14 cellular contexts compared by ENCODE assay signal in the genomic region with DNA sequence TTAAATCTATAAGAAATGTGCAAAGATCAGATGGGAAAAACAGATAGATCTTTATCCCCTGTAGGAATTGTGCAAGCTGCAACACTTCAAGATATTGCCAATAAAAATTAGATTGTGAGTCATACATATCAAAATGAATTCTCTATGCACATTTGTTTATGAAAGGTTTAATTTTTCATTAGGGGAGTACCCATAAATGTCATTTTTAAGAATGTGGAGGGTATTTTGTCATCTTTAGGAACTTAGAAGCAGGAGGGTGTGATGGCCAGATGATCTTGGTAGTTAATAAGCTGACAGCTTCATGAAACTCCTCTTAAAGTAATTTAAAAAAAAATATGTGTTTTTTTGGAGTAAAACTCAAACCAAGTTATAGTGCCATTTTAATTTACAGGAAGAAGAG. TPM values are rescaled to one million over a fixed set of nuclear protein-coding genes. Genes with fewer than 3 reads are reported as not detected.
DNase-seq lines count a peak whose midpoint lies in the region; ATAC-seq and TF ChIP-seq lines count a peak whose summit lies in the region.
"Had no signal": no experiment of that assay in that cellular context is flagged by ENCODE, and none has a peak within 500 bp of the region (broad histone marks: within the 10 kb centered on the region; RNA-seq: fewer than 3 reads in every experiment).

No MANE protein-coding gene starts in this region.

- H3F3A ChIP-seq in smooth muscle cell (ENCODE audit: low read depth), result no peaks in the 10 kb centered on the region

- peaks cover 30% of the 10 kb centered on the region for H3K36me3 Mint-ChIP-seq in activated T-cell treated with anti-CD3 and anti-CD28 coated beads, Interleukin-2, amount 50 U/mL, for 24 hours (ENCODE audit: low read depth)
- H3K36me3 Mint-ChIP-seq in T-cell (peaks cover 6% of the 10 kb centered on the region), glutamatergic neuron (ENCODE audit: unreplicated experiment) (no peaks in the 10 kb centered on the region)

- no peak for ATAC-seq in T-cell (replicated peaks in 1 of 4)

- no peaks in the 10 kb centered on the region for H3K36me3 ChIP-seq in smooth muscle cell (ENCODE audit: low read depth)

- no peaks in the 10 kb centered on the region for H3K9me3 Mint-ChIP-seq in activated T-cell treated with anti-CD3 and anti-CD28 coated beads, Interleukin-2, amount 50 U/mL, for 24 hours
- H3K9me3 Mint-ChIP-seq in T-cell, result no peaks in the 10 kb centered on the region
- no peaks in the 10 kb centered on the region for H3K9me3 Mint-ChIP-seq in glutamatergic neuron (ENCODE audit: unreplicated experiment)

- no peak overlapping the region for H3K9ac ChIP-seq in smooth muscle cell (ENCODE audit: low read depth)

- POLR2A ChIA-PET in T-cell (lab: Charles Lee), result interaction anchor here in 1 of 2 donors (0.5 to 1.0 kb wide), 3 partner anchors 8 to 95 kb away, joined by 3 to 5 read pairs (median 3); no protein-coding TSS in a partner anchor

- H3K27ac Mint-ChIP-seq in activated T-cell treated with anti-CD3 and anti-CD28 coated beads, Interleukin-2, amount 50 U/mL, for 24 hours, result peak overlapping the region; percentile 46
- H3K27ac Mint-ChIP-seq in T-cell (no peak overlapping the region), glutamatergic neuron (ENCODE audit: unreplicated experiment) (peak overlapping the region; percentile 19)

- peak overlapping the region; percentile 89 for H3K4me2 ChIP-seq in smooth muscle cell

- H3K79me2 ChIP-seq in smooth muscle cell (ENCODE audit: low read depth), result peaks cover 79% of the 10 kb centered on the region

- H4K20me1 ChIP-seq in smooth muscle cell (ENCODE audit: low read depth), result peaks cover 78% of the 10 kb centered on the region

- no peaks in the 10 kb centered on the region for H3K27me3 Mint-ChIP-seq in activated T-cell treated with anti-CD3 and anti-CD28 coated beads, Interleukin-2, amount 50 U/mL, for 24 hours
- H3K27me3 Mint-ChIP-seq in T-cell (no peaks in the 10 kb centered on the region), glutamatergic neuron (ENCODE audit: unreplicated experiment) (no peaks in the 10 kb centered on the region)

- no peak for DNase-seq in activated T-cell treated with anti-CD3 and anti-CD28 coated beads, Interleukin-2, amount 50 U/mL, for 24 hours
- DNase-seq in activated T-cell treated with anti-CD3 and anti-CD28 coated beads, Interleukin-2, amount 50 U/mL, for 1 hour, result no peak
- no peak for DNase-seq in T-cell
- no peak for DNase-seq in glutamatergic neuron
- no peak for DNase-seq in smooth muscle cell (lab: John Stamatoyannopoulos, UW; ENCODE audit: unreplicated experiment)
- DNase-seq in GM10266 (ENCODE audit: extremely low spot score), result no peak
- DNase-seq in mucosa of gallbladder (ENCODE audit: low spot score), result no peak
- no peak for DNase-seq in HK-2 (ENCODE audit: unreplicated experiment)
- DNase-seq: activated CD8-positive, alpha-beta memory T cell treated with anti-CD3 and anti-CD28 coated beads, Interleukin-2, amount 50 U/mL, for 4 hours; foreskin fibroblast; NCI-H2081; NCI-H774; SIG-M5; testis had no signal

- no peaks in the 10 kb centered on the region for H3K27me3 ChIP-seq in smooth muscle cell (ENCODE audit: low read depth)
- H3K27me3 ChIP-seq: testis had no signal

- peak overlapping the region; percentile 100 for H3K4me3 ChIP-seq in smooth muscle cell

- peaks cover 68% of the 10 kb centered on the region for H3K4me1 Mint-ChIP-seq in activated T-cell treated with anti-CD3 and anti-CD28 coated beads, Interleukin-2, amount 50 U/mL, for 24 hours (ENCODE audit: low read depth)
- peaks cover 64 to 71% (median 69%) of the 10 kb centered on the region in 3 donors for H3K4me1 Mint-ChIP-seq in T-cell
- peaks cover 21% of the 10 kb centered on the region for H3K4me1 Mint-ChIP-seq in glutamatergic neuron (ENCODE audit: low read depth, unreplicated experiment)

- H3K4me1 ChIP-seq in smooth muscle cell (ENCODE audit: low read depth), result peaks cover 51% of the 10 kb centered on the region

- TF ChIP-seq CTCF in glutamatergic neuron (IDR thresholded peaks at IDR 0.05; ENCODE audit: partially characterized antibody, unreplicated experiment) (no peak), smooth muscle cell (IDR thresholded peaks at IDR 0.05; ENCODE audit: borderline replicate concordance, insufficient read depth, poor library complexity, severe bottlenecking) (no peak), GM10266 (IDR thresholded peaks at IDR 0.05; ENCODE audit: control insufficient read depth, insufficient read depth, low read depth, missing control alignments) (no peak)

- no peak overlapping the region for H2AFZ ChIP-seq in smooth muscle cell (ENCODE audit: low read depth)

- no peak overlapping the region for H3K27ac ChIP-seq in smooth muscle cell (ENCODE audit: low read depth)

- H3K4me3 Mint-ChIP-seq in activated T-cell treated with anti-CD3 and anti-CD28 coated beads, Interleukin-2, amount 50 U/mL, for 24 hours, result peak overlapping the region; percentile 18
- peak overlapping the region; percentile 21 to 96 (median 95) for H3K4me3 Mint-ChIP-seq in T-cell
- H3K4me3 Mint-ChIP-seq in glutamatergic neuron (ENCODE audit: unreplicated experiment), result peak overlapping the region; percentile 97

- CTCF ChIA-PET in T-cell (lab: Charles Lee), result no interaction called here

- H3K9me3 ChIP-seq in smooth muscle cell (replicated peaks; ENCODE audit: low read depth), result no peaks in the 10 kb centered on the region
- H3K9me3 ChIP-seq: testis had no signal

RNA-seq across cellular contexts. Expression of a gene that starts 3.0 kb away (rescaled TPM):
- total RNA-seq in T-cell (10 to 100 TPM; 63.7 to 96.5 (median 70.3) TPM), glutamatergic neuron (ENCODE audit: unreplicated experiment) (64.9 TPM), smooth muscle cell (56.1 and 66.5 TPM in 2 replicates), mucosa of gallbladder (54.5 TPM)
- 42.6 and 46.4 TPM in 2 replicates for polyA plus RNA-seq in smooth muscle cell

Comparison
In these comparisons a context has a peak if more than half of its experiments do, and no peak if none do; other contexts are left out.
1. H3K27ac Mint-ChIP-seq: peak in activated T-cell treated with anti-CD3 and anti-CD28 coated beads, Interleukin-2, amount 50 U/mL, for 24 hours (single experiment) and glutamatergic neuron (single experiment); none in T-cell (0 of 2).
2. H3K4me3 Mint-ChIP-seq: peak in every context shown above with its lines; median percentile 97 in glutamatergic neuron; 95 in T-cell; 18 in activated T-cell treated with anti-CD3 and anti-CD28 coated beads, Interleukin-2, amount 50 U/mL, for 24 hours.